28 cellular contexts compared by ENCODE assay signal in genomic region chr4:96654045-96654444, GRCh38.
"Had no signal": no experiment of that assay in that cellular context is flagged by ENCODE, and none has a peak within 500 bp of the region (broad histone marks: within the 10 kb centered on the region; RNA-seq: fewer than 3 reads in every experiment).

No MANE protein-coding gene starts in this region.

- H3K4me3 Mint-ChIP-seq: immature natural killer cell; naive B cell; natural killer cell; nephron progenitor cell; neural progenitor cell; stimulated activated naive B cell treated with anti-CD40 and anti-IgM and Interleukin-4, amounts not matched to agents 10 μg/mL and 1 μg/mL and 100 μg/mL, for 72 hours had no signal

- H3K27ac ChIP-seq: left ventricle myocardium inferior, lower lobe of right lung, neural progenitor cell, pancreas, prostate gland, skin epidermis, spleen, stomach, testis, thyroid gland, transverse colon, uterus had no signal

- H3K36me3 Mint-ChIP-seq: immature natural killer cell; naive B cell; natural killer cell; neural progenitor cell; stimulated activated naive B cell treated with anti-CD40 and anti-IgM and Interleukin-4, amounts not matched to agents 10 μg/mL and 1 μg/mL and 100 μg/mL, for 72 hours had no signal

- H3K4me3 ChIP-seq: left ventricle myocardium inferior, lower lobe of right lung, neural progenitor cell, pancreas, prostate gland, skin epidermis, spleen, stomach, testis, thyroid gland, transverse colon, uterus had no signal

- H3K4me1 ChIP-seq: left ventricle myocardium inferior, lower lobe of right lung, pancreas, prostate gland, spleen, stomach, testis, thyroid gland, transverse colon, uterus had no signal

- ATAC-seq: natural killer cell; pancreas; right cardiac atrium; sciatic nerve; stimulated activated naive B cell treated with anti-CD40 and anti-IgM and Interleukin-4, amounts not matched to agents 10 μg/mL and 1 μg/mL and 100 μg/mL, for 72 hours; stimulated activated naive CD8-positive, alpha-beta T cell treated with anti-CD3 and anti-CD28 coated beads, Interleukin-15, Interleukin-2, amounts not matched to agents 100 U/mL and 50 U/mL, for 24 hours had no signal

- H3K27me3 Mint-ChIP-seq: naive B cell; stimulated activated naive B cell treated with anti-CD40 and anti-IgM and Interleukin-4, amounts not matched to agents 10 μg/mL and 1 μg/mL and 100 μg/mL, for 72 hours had no signal

- H3K4me1 Mint-ChIP-seq: immature natural killer cell; naive B cell; natural killer cell; nephron progenitor cell; stimulated activated naive B cell treated with anti-CD40 and anti-IgM and Interleukin-4, amounts not matched to agents 10 μg/mL and 1 μg/mL and 100 μg/mL, for 72 hours had no signal

- H3K27me3 ChIP-seq: neural progenitor cell, pancreas, spleen, stomach, testis, thyroid gland, transverse colon, uterus had no signal

- DNase-seq: head of caudate nucleus; hippocampal formation; immature natural killer cell; left ventricle myocardium inferior; lower lobe of right lung; mammary epithelial cell; mesenchymal stem cell; naive B cell; natural killer cell; nephron progenitor cell; pancreas; retina; right cardiac atrium; spleen; stimulated activated CD4-positive, alpha-beta T cell treated with anti-CD3 and anti-CD28 coated beads, Interleukin-2, amount 100 ng/mL, for 48 hours; stimulated activated CD4-positive, alpha-beta T cell treated with anti-CD3 and anti-CD28 coated beads, Interleukin-4, amount 100 ng/mL, for 4 hours; stimulated activated CD8-positive, alpha-beta memory T cell treated with anti-CD3 and anti-CD28 coated beads, Interleukin-4, amount 100 ng/mL, for 48 hours; stimulated activated naive B cell treated with anti-CD40 and anti-IgM and Interleukin-4, amounts not matched to agents 10 μg/mL and 1 μg/mL and 100 μg/mL, for 72 hours; stimulated activated naive CD8-positive, alpha-beta T cell treated with anti-CD3 and anti-CD28 coated beads, Interleukin-15, Interleukin-2, amounts not matched to agents 100 U/mL and 50 U/mL, for 24 hours; stomach; testis; thyroid gland; transverse colon; uterus had no signal

- H3K36me3 ChIP-seq: left ventricle myocardium inferior, lower lobe of right lung, neural progenitor cell, pancreas, prostate gland, spleen, stomach, thyroid gland, transverse colon, uterus had no signal

- H3K9me3 ChIP-seq: left ventricle myocardium inferior, lower lobe of right lung, pancreas, prostate gland, testis, thyroid gland, transverse colon, uterus had no signal

- H3K27ac Mint-ChIP-seq: immature natural killer cell; naive B cell; natural killer cell; nephron progenitor cell; neural progenitor cell; stimulated activated naive B cell treated with anti-CD40 and anti-IgM and Interleukin-4, amounts not matched to agents 10 μg/mL and 1 μg/mL and 100 μg/mL, for 72 hours had no signal
